ENCODE assay signal across 9 cellular contexts in genomic region chr21:37278199-37278598, GRCh38.
"Had no signal": no experiment of that assay in that cellular context is flagged by ENCODE, and none has a peak within 500 bp of the region (broad histone marks: within the 10 kb centered on the region; RNA-seq: fewer than 3 reads in every experiment).

No MANE protein-coding gene starts in this region.

- H3K4me1 ChIP-seq: HAP-1 had no signal

- H3K36me3 ChIP-seq: HAP-1 had no signal

- H3K4me2 ChIP-seq: GM23338 had no signal

- H3K9ac ChIP-seq: GM23248 had no signal

- H2AFZ ChIP-seq: GM23248, GM23338 had no signal

- H3K4me3 ChIP-seq: GM23248, GM23338, HAP-1 had no signal

- H3K9me3 Mint-ChIP-seq: GM23338, HFFc6 had no signal

- H3K4me3 Mint-ChIP-seq: GM23338, H9, HFFc6 had no signal

- H3K27ac ChIP-seq: GM23248 had no signal

- DNase-seq: GM23248, GOT3, H7, H9, HCEC 1CT, HFFc6 had no signal

- ATAC-seq: GM23338, HCT116 had no signal

- H3K27ac Mint-ChIP-seq: GM23338, H9, HFFc6 had no signal

- H3K9me3 ChIP-seq: HAP-1 had no signal
